ENCODE assay signal across 1 cellular context in the genomic region with DNA sequence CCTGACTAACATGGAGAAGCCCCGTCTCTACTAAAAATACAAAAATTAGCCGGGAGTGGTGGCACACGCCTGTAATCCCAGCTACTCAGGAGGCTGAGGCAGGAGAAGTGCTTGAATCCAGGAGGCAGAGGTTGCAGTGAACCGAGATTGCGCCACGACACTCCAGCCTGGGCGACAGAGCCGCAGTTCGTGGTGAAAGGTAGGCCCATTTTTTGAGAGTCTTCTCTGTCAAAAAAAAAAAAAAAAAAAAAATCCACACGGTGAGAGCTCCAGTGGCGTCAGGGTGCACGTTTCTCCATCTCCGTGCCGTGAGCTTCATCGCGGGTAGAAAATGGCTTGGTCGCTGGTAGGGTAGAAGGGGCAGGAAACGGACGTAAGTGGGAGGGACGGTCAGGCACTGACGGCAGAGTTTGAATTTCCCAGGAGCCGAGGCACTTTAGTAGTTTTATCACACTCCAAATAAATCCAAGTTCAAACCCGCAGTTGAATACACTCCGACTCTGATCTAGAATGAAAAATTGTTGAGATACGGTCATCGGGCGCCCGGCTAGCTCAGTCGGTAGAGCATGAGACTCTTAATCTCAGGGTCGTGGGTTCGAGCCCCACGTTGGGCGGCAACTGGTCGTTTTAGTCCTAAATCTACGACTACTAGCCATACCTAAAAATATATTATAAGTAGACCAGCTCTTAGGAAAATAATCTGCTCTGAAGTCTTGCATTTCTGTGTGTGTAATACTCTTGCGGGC.
A peak's percentile ranks its signal among the peaks of the same experiment; 100 is the strongest.
TF ChIP-seq lines count a peak whose summit lies in the region.

No MANE protein-coding gene starts in this region.

TF ChIP-seq in HepG2, 621 proteins besides CTCF, POLR2A, EP300 and RAD21 (continued from another document and continues in another):
- TF ChIP-seq, protein P1, sequence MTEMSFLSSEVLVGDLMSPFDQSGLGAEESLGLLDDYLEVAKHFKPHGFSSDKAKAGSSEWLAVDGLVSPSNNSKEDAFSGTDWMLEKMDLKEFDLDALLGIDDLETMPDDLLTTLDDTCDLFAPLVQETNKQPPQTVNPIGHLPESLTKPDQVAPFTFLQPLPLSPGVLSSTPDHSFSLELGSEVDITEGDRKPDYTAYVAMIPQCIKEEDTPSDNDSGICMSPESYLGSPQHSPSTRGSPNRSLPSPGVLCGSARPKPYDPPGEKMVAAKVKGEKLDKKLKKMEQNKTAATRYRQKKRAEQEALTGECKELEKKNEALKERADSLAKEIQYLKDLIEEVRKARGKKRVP (CRISPR knock-in tag; IDR thresholded peaks at IDR 0.05), result peak in 1 of 2 experiments; percentile 22; a peak in 1 of 4 replicates
- TF ChIP-seq, protein P2, sequence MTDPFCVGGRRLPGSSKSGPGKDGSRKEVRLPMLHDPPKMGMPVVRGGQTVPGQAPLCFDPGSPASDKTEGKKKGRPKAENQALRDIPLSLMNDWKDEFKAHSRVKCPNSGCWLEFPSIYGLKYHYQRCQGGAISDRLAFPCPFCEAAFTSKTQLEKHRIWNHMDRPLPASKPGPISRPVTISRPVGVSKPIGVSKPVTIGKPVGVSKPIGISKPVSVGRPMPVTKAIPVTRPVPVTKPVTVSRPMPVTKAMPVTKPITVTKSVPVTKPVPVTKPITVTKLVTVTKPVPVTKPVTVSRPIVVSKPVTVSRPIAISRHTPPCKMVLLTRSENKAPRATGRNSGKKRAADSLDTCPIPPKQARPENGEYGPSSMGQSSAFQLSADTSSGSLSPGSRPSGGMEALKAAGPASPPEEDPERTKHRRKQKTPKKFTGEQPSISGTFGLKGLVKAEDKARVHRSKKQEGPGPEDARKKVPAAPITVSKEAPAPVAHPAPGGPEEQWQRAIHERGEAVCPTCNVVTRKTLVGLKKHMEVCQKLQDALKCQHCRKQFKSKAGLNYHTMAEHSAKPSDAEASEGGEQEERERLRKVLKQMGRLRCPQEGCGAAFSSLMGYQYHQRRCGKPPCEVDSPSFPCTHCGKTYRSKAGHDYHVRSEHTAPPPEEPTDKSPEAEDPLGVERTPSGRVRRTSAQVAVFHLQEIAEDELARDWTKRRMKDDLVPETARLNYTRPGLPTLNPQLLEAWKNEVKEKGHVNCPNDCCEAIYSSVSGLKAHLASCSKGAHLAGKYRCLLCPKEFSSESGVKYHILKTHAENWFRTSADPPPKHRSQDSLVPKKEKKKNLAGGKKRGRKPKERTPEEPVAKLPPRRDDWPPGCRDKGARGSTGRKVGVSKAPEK (CRISPR knock-in tag; IDR thresholded peaks at IDR 0.05; ENCODE audit: borderline replicate concordance), result no peak
- TF ChIP-seq ZNF530 (CRISPR knock-in tag; IDR thresholded peaks at IDR 0.05; ENCODE audit: low read depth) (no peak), RAD51 (IDR thresholded peaks at IDR 0.05; ENCODE audit: borderline replicate concordance) (no peak), SAP130 (CRISPR knock-in tag; IDR thresholded peaks at IDR 0.05; ENCODE audit: low read depth) (no peak), MED8 (CRISPR knock-in tag; IDR thresholded peaks at IDR 0.05; ENCODE audit: insufficient replicate concordance) (no peak), ARNT (IDR thresholded peaks at IDR 0.05) (no peak), MEIS1 (CRISPR knock-in tag; IDR thresholded peaks at IDR 0.05; ENCODE audit: borderline replicate concordance) (no peak), ADNP (CRISPR knock-in tag; IDR thresholded peaks at IDR 0.05) (no peak), TBP (CRISPR knock-in tag; IDR thresholded peaks at IDR 0.05) (0 out of 2 replicates have a peak, but pooled peaks have one; percentile 39), KLF12 (CRISPR knock-in tag; IDR thresholded peaks at IDR 0.05; ENCODE audit: borderline replicate concordance) (no peak), SRY (CRISPR knock-in tag; IDR thresholded peaks at IDR 0.05) (no peak), ZNF737 (CRISPR knock-in tag; IDR thresholded peaks at IDR 0.05; ENCODE audit: borderline replicate concordance) (no peak), ZNF350 (CRISPR knock-in tag; IDR thresholded peaks at IDR 0.05; ENCODE audit: borderline replicate concordance, low read depth) (peak; percentile 35; the same call in 1 of the 2 replicates), KLF16 (CRISPR knock-in tag; IDR thresholded peaks at IDR 0.05) (peak in 1 of 2 experiments; percentile 63; a peak in 1 of 4 replicates), NFRKB (IDR thresholded peaks at IDR 0.05) (no peak), LCORL (IDR thresholded peaks at IDR 0.05) (no peak), LCORL (CRISPR knock-in tag; IDR thresholded peaks at IDR 0.05) (no peak), ZMYM3 (CRISPR knock-in tag; IDR thresholded peaks at IDR 0.05) (0 out of 2 replicates have a peak, but pooled peaks have one; percentile 43)
- TF ChIP-seq, protein P3, sequence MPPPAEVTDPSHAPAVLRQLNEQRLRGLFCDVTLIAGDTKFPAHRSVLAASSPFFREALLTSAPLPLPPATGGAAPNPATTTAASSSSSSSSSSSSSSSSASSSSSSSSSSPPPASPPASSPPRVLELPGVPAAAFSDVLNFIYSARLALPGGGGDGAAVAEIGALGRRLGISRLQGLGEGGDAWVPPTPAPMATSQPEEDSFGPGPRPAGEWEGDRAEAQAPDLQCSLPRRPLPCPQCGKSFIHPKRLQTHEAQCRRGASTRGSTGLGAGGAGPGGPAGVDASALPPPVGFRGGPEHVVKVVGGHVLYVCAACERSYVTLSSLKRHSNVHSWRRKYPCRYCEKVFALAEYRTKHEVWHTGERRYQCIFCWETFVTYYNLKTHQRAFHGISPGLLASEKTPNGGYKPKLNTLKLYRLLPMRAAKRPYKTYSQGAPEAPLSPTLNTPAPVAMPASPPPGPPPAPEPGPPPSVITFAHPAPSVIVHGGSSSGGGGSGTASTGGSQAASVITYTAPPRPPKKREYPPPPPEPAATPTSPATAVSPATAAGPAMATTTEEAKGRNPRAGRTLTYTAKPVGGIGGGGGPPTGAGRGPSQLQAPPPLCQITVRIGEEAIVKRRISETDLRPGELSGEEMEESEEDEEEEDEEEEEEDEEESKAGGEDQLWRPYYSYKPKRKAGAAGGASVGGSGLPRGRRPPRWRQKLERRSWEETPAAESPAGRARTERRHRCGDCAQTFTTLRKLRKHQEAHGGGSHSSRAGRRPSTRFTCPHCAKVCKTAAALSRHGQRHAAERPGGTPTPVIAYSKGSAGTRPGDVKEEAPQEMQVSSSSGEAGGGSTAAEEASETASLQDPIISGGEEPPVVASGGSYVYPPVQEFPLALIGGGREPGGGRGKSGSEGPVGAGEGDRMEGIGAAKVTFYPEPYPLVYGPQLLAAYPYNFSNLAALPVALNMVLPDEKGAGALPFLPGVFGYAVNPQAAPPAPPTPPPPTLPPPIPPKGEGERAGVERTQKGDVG (CRISPR knock-in tag; IDR thresholded peaks at IDR 0.05; ENCODE audit: borderline replicate concordance), result no peak
- TF ChIP-seq, protein P4, sequence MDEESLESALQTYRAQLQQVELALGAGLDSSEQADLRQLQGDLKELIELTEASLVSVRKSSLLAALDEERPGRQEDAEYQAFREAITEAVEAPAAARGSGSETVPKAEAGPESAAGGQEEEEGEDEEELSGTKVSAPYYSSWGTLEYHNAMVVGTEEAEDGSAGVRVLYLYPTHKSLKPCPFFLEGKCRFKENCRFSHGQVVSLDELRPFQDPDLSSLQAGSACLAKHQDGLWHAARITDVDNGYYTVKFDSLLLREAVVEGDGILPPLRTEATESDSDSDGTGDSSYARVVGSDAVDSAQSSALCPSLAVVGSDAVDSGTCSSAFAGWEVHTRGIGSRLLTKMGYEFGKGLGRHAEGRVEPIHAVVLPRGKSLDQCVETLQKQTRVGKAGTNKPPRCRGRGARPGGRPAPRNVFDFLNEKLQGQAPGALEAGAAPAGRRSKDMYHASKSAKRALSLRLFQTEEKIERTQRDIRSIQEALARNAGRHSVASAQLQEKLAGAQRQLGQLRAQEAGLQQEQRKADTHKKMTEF (CRISPR knock-in tag; IDR thresholded peaks at IDR 0.05), result peak; percentile 36; the same call in 1 of the 2 replicates
- TF ChIP-seq, protein P5, sequence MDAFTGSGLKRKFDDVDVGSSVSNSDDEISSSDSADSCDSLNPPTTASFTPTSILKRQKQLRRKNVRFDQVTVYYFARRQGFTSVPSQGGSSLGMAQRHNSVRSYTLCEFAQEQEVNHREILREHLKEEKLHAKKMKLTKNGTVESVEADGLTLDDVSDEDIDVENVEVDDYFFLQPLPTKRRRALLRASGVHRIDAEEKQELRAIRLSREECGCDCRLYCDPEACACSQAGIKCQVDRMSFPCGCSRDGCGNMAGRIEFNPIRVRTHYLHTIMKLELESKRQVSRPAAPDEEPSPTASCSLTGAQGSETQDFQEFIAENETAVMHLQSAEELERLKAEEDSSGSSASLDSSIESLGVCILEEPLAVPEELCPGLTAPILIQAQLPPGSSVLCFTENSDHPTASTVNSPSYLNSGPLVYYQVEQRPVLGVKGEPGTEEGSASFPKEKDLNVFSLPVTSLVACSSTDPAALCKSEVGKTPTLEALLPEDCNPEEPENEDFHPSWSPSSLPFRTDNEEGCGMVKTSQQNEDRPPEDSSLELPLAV (CRISPR knock-in tag; conservative IDR thresholded peaks at IDR 0.05; ENCODE audit: low read depth), result no peak
- TF ChIP-seq, protein P6, sequence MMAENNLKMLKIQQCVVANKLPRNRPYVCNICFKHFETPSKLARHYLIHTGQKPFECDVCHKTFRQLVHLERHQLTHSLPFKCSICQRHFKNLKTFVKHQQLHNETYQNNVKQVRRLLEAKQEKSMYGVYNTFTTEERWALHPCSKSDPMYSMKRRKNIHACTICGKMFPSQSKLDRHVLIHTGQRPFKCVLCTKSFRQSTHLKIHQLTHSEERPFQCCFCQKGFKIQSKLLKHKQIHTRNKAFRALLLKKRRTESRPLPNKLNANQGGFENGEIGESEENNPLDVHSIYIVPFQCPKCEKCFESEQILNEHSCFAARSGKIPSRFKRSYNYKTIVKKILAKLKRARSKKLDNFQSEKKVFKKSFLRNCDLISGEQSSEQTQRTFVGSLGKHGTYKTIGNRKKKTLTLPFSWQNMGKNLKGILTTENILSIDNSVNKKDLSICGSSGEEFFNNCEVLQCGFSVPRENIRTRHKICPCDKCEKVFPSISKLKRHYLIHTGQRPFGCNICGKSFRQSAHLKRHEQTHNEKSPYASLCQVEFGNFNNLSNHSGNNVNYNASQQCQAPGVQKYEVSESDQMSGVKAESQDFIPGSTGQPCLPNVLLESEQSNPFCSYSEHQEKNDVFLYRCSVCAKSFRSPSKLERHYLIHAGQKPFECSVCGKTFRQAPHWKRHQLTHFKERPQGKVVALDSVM (CRISPR knock-in tag; IDR thresholded peaks at IDR 0.05), result no peak
- TF ChIP-seq, protein P7, sequence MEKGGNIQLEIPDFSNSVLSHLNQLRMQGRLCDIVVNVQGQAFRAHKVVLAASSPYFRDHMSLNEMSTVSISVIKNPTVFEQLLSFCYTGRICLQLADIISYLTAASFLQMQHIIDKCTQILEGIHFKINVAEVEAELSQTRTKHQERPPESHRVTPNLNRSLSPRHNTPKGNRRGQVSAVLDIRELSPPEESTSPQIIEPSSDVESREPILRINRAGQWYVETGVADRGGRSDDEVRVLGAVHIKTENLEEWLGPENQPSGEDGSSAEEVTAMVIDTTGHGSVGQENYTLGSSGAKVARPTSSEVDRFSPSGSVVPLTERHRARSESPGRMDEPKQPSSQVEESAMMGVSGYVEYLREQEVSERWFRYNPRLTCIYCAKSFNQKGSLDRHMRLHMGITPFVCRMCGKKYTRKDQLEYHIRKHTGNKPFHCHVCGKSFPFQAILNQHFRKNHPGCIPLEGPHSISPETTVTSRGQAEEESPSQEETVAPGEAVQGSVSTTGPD (CRISPR knock-in tag; IDR thresholded peaks at IDR 0.05), result no peak
- TF ChIP-seq, protein P8, sequence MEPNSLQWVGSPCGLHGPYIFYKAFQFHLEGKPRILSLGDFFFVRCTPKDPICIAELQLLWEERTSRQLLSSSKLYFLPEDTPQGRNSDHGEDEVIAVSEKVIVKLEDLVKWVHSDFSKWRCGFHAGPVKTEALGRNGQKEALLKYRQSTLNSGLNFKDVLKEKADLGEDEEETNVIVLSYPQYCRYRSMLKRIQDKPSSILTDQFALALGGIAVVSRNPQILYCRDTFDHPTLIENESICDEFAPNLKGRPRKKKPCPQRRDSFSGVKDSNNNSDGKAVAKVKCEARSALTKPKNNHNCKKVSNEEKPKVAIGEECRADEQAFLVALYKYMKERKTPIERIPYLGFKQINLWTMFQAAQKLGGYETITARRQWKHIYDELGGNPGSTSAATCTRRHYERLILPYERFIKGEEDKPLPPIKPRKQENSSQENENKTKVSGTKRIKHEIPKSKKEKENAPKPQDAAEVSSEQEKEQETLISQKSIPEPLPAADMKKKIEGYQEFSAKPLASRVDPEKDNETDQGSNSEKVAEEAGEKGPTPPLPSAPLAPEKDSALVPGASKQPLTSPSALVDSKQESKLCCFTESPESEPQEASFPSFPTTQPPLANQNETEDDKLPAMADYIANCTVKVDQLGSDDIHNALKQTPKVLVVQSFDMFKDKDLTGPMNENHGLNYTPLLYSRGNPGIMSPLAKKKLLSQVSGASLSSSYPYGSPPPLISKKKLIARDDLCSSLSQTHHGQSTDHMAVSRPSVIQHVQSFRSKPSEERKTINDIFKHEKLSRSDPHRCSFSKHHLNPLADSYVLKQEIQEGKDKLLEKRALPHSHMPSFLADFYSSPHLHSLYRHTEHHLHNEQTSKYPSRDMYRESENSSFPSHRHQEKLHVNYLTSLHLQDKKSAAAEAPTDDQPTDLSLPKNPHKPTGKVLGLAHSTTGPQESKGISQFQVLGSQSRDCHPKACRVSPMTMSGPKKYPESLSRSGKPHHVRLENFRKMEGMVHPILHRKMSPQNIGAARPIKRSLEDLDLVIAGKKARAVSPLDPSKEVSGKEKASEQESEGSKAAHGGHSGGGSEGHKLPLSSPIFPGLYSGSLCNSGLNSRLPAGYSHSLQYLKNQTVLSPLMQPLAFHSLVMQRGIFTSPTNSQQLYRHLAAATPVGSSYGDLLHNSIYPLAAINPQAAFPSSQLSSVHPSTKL (CRISPR knock-in tag; IDR thresholded peaks at IDR 0.05), result peak; percentile 60
- TF ChIP-seq, protein P9, sequence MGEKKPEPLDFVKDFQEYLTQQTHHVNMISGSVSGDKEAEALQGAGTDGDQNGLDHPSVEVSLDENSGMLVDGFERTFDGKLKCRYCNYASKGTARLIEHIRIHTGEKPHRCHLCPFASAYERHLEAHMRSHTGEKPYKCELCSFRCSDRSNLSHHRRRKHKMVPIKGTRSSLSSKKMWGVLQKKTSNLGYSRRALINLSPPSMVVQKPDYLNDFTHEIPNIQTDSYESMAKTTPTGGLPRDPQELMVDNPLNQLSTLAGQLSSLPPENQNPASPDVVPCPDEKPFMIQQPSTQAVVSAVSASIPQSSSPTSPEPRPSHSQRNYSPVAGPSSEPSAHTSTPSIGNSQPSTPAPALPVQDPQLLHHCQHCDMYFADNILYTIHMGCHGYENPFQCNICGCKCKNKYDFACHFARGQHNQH (CRISPR knock-in tag; IDR thresholded peaks at IDR 0.05), result peak; percentile 64; the same call in 1 of the 2 replicates
- TF ChIP-seq, protein P10, sequence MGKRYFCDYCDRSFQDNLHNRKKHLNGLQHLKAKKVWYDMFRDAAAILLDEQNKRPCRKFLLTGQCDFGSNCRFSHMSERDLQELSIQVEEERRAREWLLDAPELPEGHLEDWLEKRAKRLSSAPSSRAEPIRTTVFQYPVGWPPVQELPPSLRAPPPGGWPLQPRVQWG (CRISPR knock-in tag; IDR thresholded peaks at IDR 0.05; ENCODE audit: borderline replicate concordance, low read depth), result no peak
- TF ChIP-seq, protein P11, sequence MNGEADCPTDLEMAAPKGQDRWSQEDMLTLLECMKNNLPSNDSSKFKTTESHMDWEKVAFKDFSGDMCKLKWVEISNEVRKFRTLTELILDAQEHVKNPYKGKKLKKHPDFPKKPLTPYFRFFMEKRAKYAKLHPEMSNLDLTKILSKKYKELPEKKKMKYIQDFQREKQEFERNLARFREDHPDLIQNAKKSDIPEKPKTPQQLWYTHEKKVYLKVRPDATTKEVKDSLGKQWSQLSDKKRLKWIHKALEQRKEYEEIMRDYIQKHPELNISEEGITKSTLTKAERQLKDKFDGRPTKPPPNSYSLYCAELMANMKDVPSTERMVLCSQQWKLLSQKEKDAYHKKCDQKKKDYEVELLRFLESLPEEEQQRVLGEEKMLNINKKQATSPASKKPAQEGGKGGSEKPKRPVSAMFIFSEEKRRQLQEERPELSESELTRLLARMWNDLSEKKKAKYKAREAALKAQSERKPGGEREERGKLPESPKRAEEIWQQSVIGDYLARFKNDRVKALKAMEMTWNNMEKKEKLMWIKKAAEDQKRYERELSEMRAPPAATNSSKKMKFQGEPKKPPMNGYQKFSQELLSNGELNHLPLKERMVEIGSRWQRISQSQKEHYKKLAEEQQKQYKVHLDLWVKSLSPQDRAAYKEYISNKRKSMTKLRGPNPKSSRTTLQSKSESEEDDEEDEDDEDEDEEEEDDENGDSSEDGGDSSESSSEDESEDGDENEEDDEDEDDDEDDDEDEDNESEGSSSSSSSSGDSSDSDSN (CRISPR knock-in tag; IDR thresholded peaks at IDR 0.05), result no peak
